Comparison of ENCODE assay signal across 25 cellular contexts in the genomic region with DNA sequence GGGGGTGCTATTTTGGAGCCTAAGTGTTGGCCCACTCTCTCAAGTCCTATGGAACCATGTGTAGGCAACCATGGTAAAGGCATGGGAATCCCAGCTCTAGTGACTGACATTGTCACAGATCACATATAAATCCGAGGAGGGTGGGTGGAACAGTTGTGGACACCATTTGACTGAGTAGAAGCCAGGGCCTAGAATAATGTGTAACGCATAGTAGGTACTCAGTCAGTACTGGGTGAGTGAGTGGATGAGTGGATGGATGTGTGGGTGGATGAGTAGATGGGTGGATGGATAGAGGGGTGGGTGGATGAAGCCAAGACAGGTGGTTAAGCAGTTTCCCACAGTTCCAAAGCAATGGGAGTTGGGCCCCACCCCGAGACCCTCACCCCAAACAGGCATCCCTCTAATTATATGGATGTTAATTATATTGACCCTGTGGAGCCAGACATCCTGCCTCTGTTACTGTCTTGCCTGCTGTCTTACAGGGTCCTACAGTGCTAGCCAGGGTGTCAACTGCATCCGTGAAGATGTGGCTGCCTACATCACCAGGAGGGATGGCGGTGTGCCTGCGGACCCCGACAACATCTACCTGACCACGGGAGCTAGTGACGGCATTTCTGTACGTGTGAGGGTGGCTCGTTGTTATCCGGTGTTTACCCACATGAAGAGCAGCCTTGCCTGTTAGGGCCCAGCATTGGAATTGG. TPM values are rescaled to one million over a fixed set of nuclear protein-coding genes. Genes with fewer than 3 reads are reported as not detected.
DNase-seq lines count a peak whose midpoint lies in the region; TF ChIP-seq lines count a peak whose summit lies in the region.
"Had no signal": no experiment of that assay in that cellular context is flagged by ENCODE, and none has a peak within 500 bp of the region (broad histone marks: within the 10 kb centered on the region; RNA-seq: fewer than 3 reads in every experiment).

No MANE protein-coding gene starts in this region.

- H3K36me3 ChIP-seq in mesenchymal stem cell (ENCODE audit: control insufficient read depth in 1 of 2, insufficient read depth in 2 of 2, low read depth in 1 of 2, low read length in 2 of 2): peaks cover 33 to 64% of the 10 kb centered on the region in 2 experiments

- H3K4me2 ChIP-seq in mesenchymal stem cell (ENCODE audit: low read length, poor library complexity, severe bottlenecking): no peak overlapping the region
- H3K4me2 ChIP-seq: GM23338, KMS-11 had no signal

- peak overlapping the region; percentile 4 for H4K91ac ChIP-seq in mesenchymal stem cell (ENCODE audit: low read length)

- H2BK120ac ChIP-seq in mesenchymal stem cell (ENCODE audit: low read depth, low read length): no peak overlapping the region

- DNase-seq in RWPE1 (ENCODE audit: low spot score) (no peak), mesenchymal stem cell (no peak), substantia nigra (lab: John Stamatoyannopoulos, UW) (no peak), erythroblast (lab: John Stamatoyannopoulos, UW) (no peak), globus pallidus (ENCODE audit: low spot score) (no peak), GF-D8 (lab: John Stamatoyannopoulos, UW) (no peak)
- DNase-seq in stimulated activated CD4-positive, alpha-beta T cell treated with anti-CD3 and anti-CD28 coated beads, Interleukin-15, amount 100 ng/mL, for 24 hours: no peak
- DNase-seq: Caco-2; CD8-positive, alpha-beta T cell; DMS79 treated with DMSO at 0.1 percent for 48 hours; IMR-90; MM.1S; NCI-H2029; NCI-H446; NCI-H526; NCI-H82; NK-92 treated with Interleukin-12 subunit alpha and Interleukin-12 subunit beta, amount 100 ng/mL, for 24 hours; PC-3; SJCRH30 had no signal

- H3K9me3 ChIP-seq in mesenchymal stem cell (ENCODE audit: control insufficient read depth, low read length): no peaks in the 10 kb centered on the region
- H3K9me3 ChIP-seq: Caco-2, HAP-1, SJCRH30 had no signal

- no peak overlapping the region for H3K4ac ChIP-seq in mesenchymal stem cell (ENCODE audit: low read depth in 1 of 2, low read length in 2 of 2)

- peaks cover 9% of the 10 kb centered on the region for H3K79me1 ChIP-seq in mesenchymal stem cell (replicated peaks; ENCODE audit: low read length, poor library complexity, severe bottlenecking)

- H3K4me3 Mint-ChIP-seq in brain: no peak overlapping the region
- H3K4me3 Mint-ChIP-seq: CD8-positive, alpha-beta T cell; GM23338 had no signal

- H3K14ac ChIP-seq in mesenchymal stem cell (ENCODE audit: low read length in 2 of 2): no peak overlapping the region

- peaks cover 28% of the 10 kb centered on the region for H3K4me1 Mint-ChIP-seq in brain

- POLR2A ChIA-PET in RWPE1 (lab: Yijun Ruan, JAX; ENCODE audit: low non-redundant PET): no interaction called here

- peak overlapping the region in 4 of 5 experiments; percentile 33 to 85 (median 62) for H3K27ac Mint-ChIP-seq in brain
- H3K27ac Mint-ChIP-seq: CD8-positive, alpha-beta T cell had no signal

- no peak overlapping the region for H2BK5ac ChIP-seq in mesenchymal stem cell (ENCODE audit: low read depth, low read length, poor library complexity, severe bottlenecking)

- H3K27ac ChIP-seq in RWPE1 (peak overlapping the region; percentile 35; the same call in 1 of the 2 replicates), mesenchymal stem cell (ENCODE audit: low read length, poor library complexity, severe bottlenecking) (no peak overlapping the region), substantia nigra (ENCODE audit: low read depth, low read length, poor library complexity, severe bottlenecking) (peak overlapping the region; percentile 41)
- H3K27ac ChIP-seq: C4-2B, KMS-11, SJCRH30 had no signal

- CTCF ChIA-PET in RWPE1 (lab: Yijun Ruan, JAX): interaction anchor here (0.7 to 2.7 kb wide), 4 partner anchors 24 to 53 kb away, joined by 3 to 31 read pairs (median 4); no protein-coding TSS in a partner anchor

- no peaks in the 10 kb centered on the region for H3K27me3 ChIP-seq in mesenchymal stem cell (ENCODE audit: control insufficient read depth in 1 of 2, insufficient read depth in 1 of 2, low read length in 2 of 2)
- H3K27me3 ChIP-seq: SJCRH30 had no signal

- TF ChIP-seq CTCF in RWPE1 (conservative IDR thresholded peaks at IDR 0.05; ENCODE audit: low read depth): no peak
- no peak for TF ChIP-seq CTCF in brain (conservative IDR thresholded peaks at IDR 0.05)

- no peak overlapping the region for H2BK15ac ChIP-seq in mesenchymal stem cell (ENCODE audit: low read depth, poor library complexity, severe bottlenecking)

- no peaks in the 10 kb centered on the region for H3K4me1 ChIP-seq in mesenchymal stem cell (ENCODE audit: control insufficient read depth, insufficient read depth, low read depth, low read length)
- H3K4me1 ChIP-seq: HAP-1, SJCRH30 had no signal

- H2AFZ ChIP-seq in mesenchymal stem cell (ENCODE audit: low read depth, low read length): no peak overlapping the region
- H2AFZ ChIP-seq: GM23338 had no signal

- no peak for TF ChIP-seq POLR2A in erythroblast (IDR thresholded peaks at IDR 0.05; ENCODE audit: low read length)

- H3K9ac ChIP-seq in mesenchymal stem cell (ENCODE audit: low read length): no peak overlapping the region
- H3K9ac ChIP-seq: KMS-11 had no signal

- H3K27me3 Mint-ChIP-seq in brain: no peaks in the 10 kb centered on the region
- H3K27me3 Mint-ChIP-seq: B cell had no signal

- WGBS in mesenchymal stem cell: 96% methylated on average over 11 of the region's 12 CpGs

- no peak overlapping the region for H2BK12ac ChIP-seq in mesenchymal stem cell (ENCODE audit: low read length in 2 of 2)

- peaks cover 80% of the 10 kb centered on the region for H3K36me3 Mint-ChIP-seq in brain
- H3K36me3 Mint-ChIP-seq: CD8-positive, alpha-beta T cell had no signal

- no peak overlapping the region for H4K8ac ChIP-seq in mesenchymal stem cell (ENCODE audit: low read length)

- H3K4me3 ChIP-seq in mesenchymal stem cell (ENCODE audit: insufficient read depth in 1 of 2, low read depth in 1 of 2, low read length in 2 of 2): no peak overlapping the region
- H3K4me3 ChIP-seq: GM23338, HAP-1, SJCRH30 had no signal

- no peaks in the 10 kb centered on the region for H3K9me3 Mint-ChIP-seq in brain
- H3K9me3 Mint-ChIP-seq: CD8-positive, alpha-beta T cell had no signal

- no peak overlapping the region for H3K23ac ChIP-seq in mesenchymal stem cell (ENCODE audit: low read length in 2 of 2)

- no peak overlapping the region for H2AK5ac ChIP-seq in mesenchymal stem cell (ENCODE audit: low read length, severe bottlenecking)

- no peak overlapping the region for H3K18ac ChIP-seq in mesenchymal stem cell (ENCODE audit: low read depth in 1 of 2, low read length in 2 of 2)

RNA-seq across cellular contexts. Expression of gene GPT2, which starts 22.3 kb away (rescaled TPM):
- polyA plus RNA-seq in brain (ENCODE audit: insufficient read depth, low read depth, low replicate concordance): 116 TPM
- polyA plus RNA-seq in mesenchymal stem cell (2013, experiment 1 of 2): 6.0 TPM
- polyA plus RNA-seq in mesenchymal stem cell (2013, experiment 2 of 2): 6.8 TPM
